25 cellular contexts compared by ENCODE assay signal in genomic region chr2:33215983-33216382, GRCh38.
DNase-seq lines count a peak whose midpoint lies in the region; ATAC-seq, FAIRE-seq and TF ChIP-seq lines count a peak whose summit lies in the region.
"Had no signal": no experiment of that assay in that cellular context is flagged by ENCODE, and none has a peak within 500 bp of the region (broad histone marks: within the 10 kb centered on the region; RNA-seq: fewer than 3 reads in every experiment).

No MANE protein-coding gene starts in this region.

- intact Hi-C loops in heart right ventricle (cut with DNase I), result loop anchor here in 2 of 10 donors (2.0 to 5.0 kb wide), 2 partner anchors 81 to 84 kb away; no protein-coding TSS in a partner anchor
- intact Hi-C loops in right cardiac atrium (cut with DNase I), result no loop called here
- intact Hi-C loops in vagina (cut with DNase I), result loop anchor here (10.0 kb wide), 1 partner anchor 71 kb away; no protein-coding TSS in a partner anchor

- ATAC-seq in heart right ventricle (no peak), right cardiac atrium (no peak), GM18505 (IDR thresholded peaks at IDR 0.05; ENCODE audit: unreplicated experiment) (no peak)
- ATAC-seq: Panc1 had no signal

- 94 to 95% methylated on average over 3 of the region's 3 CpGs for WGBS in heart right ventricle, 2 donors
- WGBS in right cardiac atrium, result 96% methylated on average over 3 of the region's 3 CpGs

- H3K9me3 ChIP-seq in heart right ventricle (no peaks in the 10 kb centered on the region), right cardiac atrium (ENCODE audit: control insufficient read depth, low read length) (no peaks in the 10 kb centered on the region), osteoblast (ENCODE audit: low read depth, low read length) (no peaks in the 10 kb centered on the region), vagina (no peaks in the 10 kb centered on the region)
- H3K9me3 ChIP-seq: adrenal gland, lower lobe of right lung, pancreas, SJSA1 had no signal

- no peak for TF ChIP-seq POLR2A in vagina (IDR thresholded peaks at IDR 0.05)
- TF ChIP-seq POLR2A in GM18505 (IDR thresholded peaks at IDR 0.05; ENCODE audit: borderline replicate concordance, extremely low read depth, insufficient read depth, insufficient read length), result no peak

- H3K4me3 ChIP-seq in heart right ventricle, result no peak overlapping the region
- no peak overlapping the region for H3K4me3 ChIP-seq in right cardiac atrium (ENCODE audit: low read length)
- no peak overlapping the region for H3K4me3 ChIP-seq in coronary artery
- no peak overlapping the region for H3K4me3 ChIP-seq in osteoblast (ENCODE audit: insufficient read depth, low read length)
- H3K4me3 ChIP-seq in vagina, result no peak overlapping the region
- H3K4me3 ChIP-seq: adrenal gland, cardiac muscle cell, lower lobe of right lung, pancreas, SJSA1 had no signal

- no peak for TF ChIP-seq CTCF in heart right ventricle (IDR thresholded peaks at IDR 0.05)
- no peak for TF ChIP-seq CTCF in coronary artery (IDR thresholded peaks at IDR 0.05)
- no peak for TF ChIP-seq CTCF in osteoblast (IDR thresholded peaks at IDR 0.05; ENCODE audit: extremely low read depth, low read depth, low read length)
- no peak for TF ChIP-seq CTCF in vagina (IDR thresholded peaks at IDR 0.05)

- H3K79me2 ChIP-seq in osteoblast (ENCODE audit: insufficient read depth, low read length), result peaks cover 3% of the 10 kb centered on the region

- no peak overlapping the region for H3K4me2 ChIP-seq in osteoblast (ENCODE audit: insufficient read depth, low read length)

- H3K4me1 ChIP-seq in heart right ventricle, result peaks cover 9 to 80% (median 57%) of the 10 kb centered on the region in 9 donors
- peaks cover 15% of the 10 kb centered on the region for H3K4me1 ChIP-seq in right cardiac atrium (ENCODE audit: control insufficient read depth, insufficient read depth, low read length)
- peaks cover 78% of the 10 kb centered on the region for H3K4me1 ChIP-seq in osteoblast (ENCODE audit: insufficient read depth, low read length)
- H3K4me1 ChIP-seq in vagina, result peaks cover 43% of the 10 kb centered on the region

- H3K36me3 ChIP-seq in heart right ventricle (peaks cover 0 to 3% (median 0%) of the 10 kb centered on the region in 9 donors), osteoblast (ENCODE audit: insufficient read depth, low read length) (no peaks in the 10 kb centered on the region), vagina (no peaks in the 10 kb centered on the region)
- H3K36me3 ChIP-seq: adrenal gland, lower lobe of right lung, pancreas, SJSA1 had no signal

- H3K27ac ChIP-seq in heart right ventricle (peak overlapping the region in 7 of 10 donors; percentile 11 to 73 (median 60)), right cardiac atrium (ENCODE audit: low read length) (no peak overlapping the region), coronary artery (peak overlapping the region; percentile 84 to 95), osteoblast (ENCODE audit: low read depth, low read length) (peak overlapping the region; percentile 97), vagina (peak overlapping the region; percentile 46)
- H3K27ac ChIP-seq: cardiac muscle cell, lower lobe of right lung, pancreas, SJSA1 had no signal

- no peaks in the 10 kb centered on the region for H4K20me1 ChIP-seq in osteoblast (ENCODE audit: insufficient read depth, low read length)

- no peak for FAIRE-seq in HTR-8/SVneo (lab: Jason Lieb, UNC)
- FAIRE-seq: A204.1, H1, pancreas had no signal

- H3K27me3 ChIP-seq in heart right ventricle, result no peaks in the 10 kb centered on the region
- no peaks in the 10 kb centered on the region for H3K27me3 ChIP-seq in right cardiac atrium (ENCODE audit: control insufficient read depth, insufficient read depth)
- H3K27me3 ChIP-seq in osteoblast (ENCODE audit: insufficient read depth, low read length), result no peaks in the 10 kb centered on the region
- H3K27me3 ChIP-seq in vagina, result no peaks in the 10 kb centered on the region
- H3K27me3 ChIP-seq: adrenal gland, cardiac muscle cell, pancreas, SJSA1 had no signal

- H2AFZ ChIP-seq in osteoblast (ENCODE audit: low read length), result no peak overlapping the region

- no peak for DNase-seq in heart right ventricle
- DNase-seq in right cardiac atrium, result no peak
- no peak for DNase-seq in coronary artery (ENCODE audit: low spot score)
- DNase-seq in osteoblast (ENCODE audit: insufficient read length, low spot score, missing footprints), result no peak
- DNase-seq in vagina (ENCODE audit: extremely low spot score in 2 of 2), result no peak
- DNase-seq in HTR-8/SVneo (ENCODE audit: insufficient read length, low spot score), result no peak
- no peak for DNase-seq in hippocampal formation (lab: John Stamatoyannopoulos, UW)
- DNase-seq: activated B cell treated with CpG ODN at 0.5 μM for 24 hours; activated CD4-positive, alpha-beta T cell treated with anti-CD3 and anti-CD28 coated beads, Interleukin-2, amount 50 U/mL, for 1 hour; activated naive CD4-positive, alpha-beta T cell treated with Interleukin-2 at 50 U/mL for 16 hours; CD8-positive, alpha-beta memory T cell; KG1; lower lobe of right lung; MM.1S; NCI-H2081 treated with DMSO at 0.1 percent for 48 hours; stimulated activated naive CD4-positive, alpha-beta T cell treated with Interleukin-2 at 50 U/mL for 16 hours; T-helper 1 cell had no signal
